ENCODE assay signal across 1 cellular context in the genomic region with DNA sequence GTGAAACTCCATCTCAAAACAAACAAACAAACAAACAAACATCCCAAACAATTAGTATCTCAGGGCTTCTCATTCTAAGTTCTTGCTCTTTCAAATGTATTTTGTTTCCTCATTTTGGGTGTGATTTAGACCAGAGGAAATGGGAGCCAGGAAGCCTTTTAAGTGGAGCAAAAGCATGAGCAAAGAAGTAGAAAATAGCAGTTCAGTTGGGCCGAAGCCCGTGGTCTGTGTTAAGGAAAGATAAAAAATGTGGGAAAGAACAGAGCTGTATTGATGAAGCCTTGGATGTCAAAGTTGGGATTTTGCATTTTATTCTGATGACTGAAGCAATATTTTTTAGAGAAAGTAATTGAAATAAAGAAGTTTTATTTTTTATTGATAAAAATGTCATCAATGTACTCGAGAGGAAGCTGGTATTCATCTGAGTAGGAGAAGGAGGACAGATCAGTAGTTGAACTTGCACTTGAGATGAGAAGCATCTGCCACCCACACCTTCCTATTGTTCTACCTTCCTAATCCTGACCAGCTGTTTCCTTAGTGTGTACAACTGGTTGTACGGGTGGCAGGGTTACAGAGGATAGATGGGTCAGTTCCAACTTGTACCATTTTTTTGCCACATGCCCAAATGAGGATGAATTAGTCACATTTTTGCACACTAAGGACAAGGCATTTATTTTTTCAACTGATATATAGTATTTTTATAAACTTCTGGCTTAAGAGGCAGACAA.
TF ChIP-seq lines count a peak whose summit lies in the region.

No MANE protein-coding gene starts in this region.

TF ChIP-seq in GM23338, 12 proteins besides CTCF, POLR2A, EP300 and RAD21 (continued from another document):
- TF ChIP-seq, protein P1, sequence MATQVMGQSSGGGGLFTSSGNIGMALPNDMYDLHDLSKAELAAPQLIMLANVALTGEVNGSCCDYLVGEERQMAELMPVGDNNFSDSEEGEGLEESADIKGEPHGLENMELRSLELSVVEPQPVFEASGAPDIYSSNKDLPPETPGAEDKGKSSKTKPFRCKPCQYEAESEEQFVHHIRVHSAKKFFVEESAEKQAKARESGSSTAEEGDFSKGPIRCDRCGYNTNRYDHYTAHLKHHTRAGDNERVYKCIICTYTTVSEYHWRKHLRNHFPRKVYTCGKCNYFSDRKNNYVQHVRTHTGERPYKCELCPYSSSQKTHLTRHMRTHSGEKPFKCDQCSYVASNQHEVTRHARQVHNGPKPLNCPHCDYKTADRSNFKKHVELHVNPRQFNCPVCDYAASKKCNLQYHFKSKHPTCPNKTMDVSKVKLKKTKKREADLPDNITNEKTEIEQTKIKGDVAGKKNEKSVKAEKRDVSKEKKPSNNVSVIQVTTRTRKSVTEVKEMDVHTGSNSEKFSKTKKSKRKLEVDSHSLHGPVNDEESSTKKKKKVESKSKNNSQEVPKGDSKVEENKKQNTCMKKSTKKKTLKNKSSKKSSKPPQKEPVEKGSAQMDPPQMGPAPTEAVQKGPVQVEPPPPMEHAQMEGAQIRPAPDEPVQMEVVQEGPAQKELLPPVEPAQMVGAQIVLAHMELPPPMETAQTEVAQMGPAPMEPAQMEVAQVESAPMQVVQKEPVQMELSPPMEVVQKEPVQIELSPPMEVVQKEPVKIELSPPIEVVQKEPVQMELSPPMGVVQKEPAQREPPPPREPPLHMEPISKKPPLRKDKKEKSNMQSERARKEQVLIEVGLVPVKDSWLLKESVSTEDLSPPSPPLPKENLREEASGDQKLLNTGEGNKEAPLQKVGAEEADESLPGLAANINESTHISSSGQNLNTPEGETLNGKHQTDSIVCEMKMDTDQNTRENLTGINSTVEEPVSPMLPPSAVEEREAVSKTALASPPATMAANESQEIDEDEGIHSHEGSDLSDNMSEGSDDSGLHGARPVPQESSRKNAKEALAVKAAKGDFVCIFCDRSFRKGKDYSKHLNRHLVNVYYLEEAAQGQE (IDR thresholded peaks at IDR 0.05; ENCODE audit: unreplicated experiment): no peak
- TF ChIP-seq ETS1 (IDR thresholded peaks at IDR 0.05) (no peak), ZNF462 (CRISPR knock-in tag; IDR thresholded peaks at IDR 0.05) (no peak), ZNF331 (CRISPR knock-in tag; IDR thresholded peaks at IDR 0.05; ENCODE audit: low read depth) (no peak), EZH2 (IDR thresholded peaks at IDR 0.05; ENCODE audit: low read depth, unreplicated experiment) (no peak), NANOG (IDR thresholded peaks at IDR 0.05; ENCODE audit: borderline replicate concordance) (no peak), EZH2phosphoT487 (IDR thresholded peaks at IDR 0.05; ENCODE audit: unreplicated experiment) (no peak), CREB1 (CRISPR knock-in tag; IDR thresholded peaks at IDR 0.05; ENCODE audit: low read depth) (no peak), POLR2AphosphoS5 (IDR thresholded peaks at IDR 0.05; ENCODE audit: low read depth) (no peak), JUNB (IDR thresholded peaks at IDR 0.05; ENCODE audit: unreplicated experiment) (no peak)
